1 cellular context compared by ENCODE assay signal in the genomic region with DNA sequence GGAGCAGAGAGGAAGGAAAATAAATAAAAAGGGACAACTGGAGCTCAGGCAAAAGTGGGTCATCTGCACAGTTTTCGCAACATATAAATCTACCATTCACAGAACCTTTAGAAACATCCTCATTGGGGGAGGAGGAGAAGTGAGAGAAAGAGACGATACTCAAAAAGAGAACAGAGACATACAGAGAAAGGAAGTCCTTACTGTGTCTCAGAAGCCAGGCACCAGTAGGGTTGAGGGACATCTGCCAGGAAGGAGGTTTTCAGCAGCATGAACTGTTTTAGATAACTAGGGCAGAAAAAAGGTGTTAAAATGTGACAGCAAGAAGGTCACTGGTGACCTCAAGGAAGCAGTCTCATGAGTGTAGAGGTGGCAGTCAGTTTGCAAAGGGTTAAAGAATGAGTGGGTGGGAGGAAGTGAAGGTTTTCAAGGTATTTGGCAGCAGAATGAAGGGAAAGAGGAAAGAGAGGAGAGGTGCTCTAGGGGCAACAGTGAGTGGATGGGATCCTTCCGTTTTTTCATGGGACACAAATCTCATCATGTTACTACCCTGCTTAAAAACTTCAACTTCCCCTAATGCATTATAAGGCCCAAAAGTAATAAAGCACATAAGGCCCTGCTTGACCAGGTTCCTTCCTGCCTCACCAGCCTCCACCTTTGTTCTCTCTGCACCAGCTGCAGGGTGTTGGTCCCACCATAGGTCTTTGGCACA.
TF ChIP-seq lines count a peak whose summit lies in the region.

No MANE protein-coding gene starts in this region.

TF ChIP-seq in GM23338, 12 proteins besides CTCF, POLR2A, EP300 and RAD21 (continued from another document):
- TF ChIP-seq CREB1 (CRISPR knock-in tag; IDR thresholded peaks at IDR 0.05; ENCODE audit: low read depth): no peak
- TF ChIP-seq, protein P1, sequence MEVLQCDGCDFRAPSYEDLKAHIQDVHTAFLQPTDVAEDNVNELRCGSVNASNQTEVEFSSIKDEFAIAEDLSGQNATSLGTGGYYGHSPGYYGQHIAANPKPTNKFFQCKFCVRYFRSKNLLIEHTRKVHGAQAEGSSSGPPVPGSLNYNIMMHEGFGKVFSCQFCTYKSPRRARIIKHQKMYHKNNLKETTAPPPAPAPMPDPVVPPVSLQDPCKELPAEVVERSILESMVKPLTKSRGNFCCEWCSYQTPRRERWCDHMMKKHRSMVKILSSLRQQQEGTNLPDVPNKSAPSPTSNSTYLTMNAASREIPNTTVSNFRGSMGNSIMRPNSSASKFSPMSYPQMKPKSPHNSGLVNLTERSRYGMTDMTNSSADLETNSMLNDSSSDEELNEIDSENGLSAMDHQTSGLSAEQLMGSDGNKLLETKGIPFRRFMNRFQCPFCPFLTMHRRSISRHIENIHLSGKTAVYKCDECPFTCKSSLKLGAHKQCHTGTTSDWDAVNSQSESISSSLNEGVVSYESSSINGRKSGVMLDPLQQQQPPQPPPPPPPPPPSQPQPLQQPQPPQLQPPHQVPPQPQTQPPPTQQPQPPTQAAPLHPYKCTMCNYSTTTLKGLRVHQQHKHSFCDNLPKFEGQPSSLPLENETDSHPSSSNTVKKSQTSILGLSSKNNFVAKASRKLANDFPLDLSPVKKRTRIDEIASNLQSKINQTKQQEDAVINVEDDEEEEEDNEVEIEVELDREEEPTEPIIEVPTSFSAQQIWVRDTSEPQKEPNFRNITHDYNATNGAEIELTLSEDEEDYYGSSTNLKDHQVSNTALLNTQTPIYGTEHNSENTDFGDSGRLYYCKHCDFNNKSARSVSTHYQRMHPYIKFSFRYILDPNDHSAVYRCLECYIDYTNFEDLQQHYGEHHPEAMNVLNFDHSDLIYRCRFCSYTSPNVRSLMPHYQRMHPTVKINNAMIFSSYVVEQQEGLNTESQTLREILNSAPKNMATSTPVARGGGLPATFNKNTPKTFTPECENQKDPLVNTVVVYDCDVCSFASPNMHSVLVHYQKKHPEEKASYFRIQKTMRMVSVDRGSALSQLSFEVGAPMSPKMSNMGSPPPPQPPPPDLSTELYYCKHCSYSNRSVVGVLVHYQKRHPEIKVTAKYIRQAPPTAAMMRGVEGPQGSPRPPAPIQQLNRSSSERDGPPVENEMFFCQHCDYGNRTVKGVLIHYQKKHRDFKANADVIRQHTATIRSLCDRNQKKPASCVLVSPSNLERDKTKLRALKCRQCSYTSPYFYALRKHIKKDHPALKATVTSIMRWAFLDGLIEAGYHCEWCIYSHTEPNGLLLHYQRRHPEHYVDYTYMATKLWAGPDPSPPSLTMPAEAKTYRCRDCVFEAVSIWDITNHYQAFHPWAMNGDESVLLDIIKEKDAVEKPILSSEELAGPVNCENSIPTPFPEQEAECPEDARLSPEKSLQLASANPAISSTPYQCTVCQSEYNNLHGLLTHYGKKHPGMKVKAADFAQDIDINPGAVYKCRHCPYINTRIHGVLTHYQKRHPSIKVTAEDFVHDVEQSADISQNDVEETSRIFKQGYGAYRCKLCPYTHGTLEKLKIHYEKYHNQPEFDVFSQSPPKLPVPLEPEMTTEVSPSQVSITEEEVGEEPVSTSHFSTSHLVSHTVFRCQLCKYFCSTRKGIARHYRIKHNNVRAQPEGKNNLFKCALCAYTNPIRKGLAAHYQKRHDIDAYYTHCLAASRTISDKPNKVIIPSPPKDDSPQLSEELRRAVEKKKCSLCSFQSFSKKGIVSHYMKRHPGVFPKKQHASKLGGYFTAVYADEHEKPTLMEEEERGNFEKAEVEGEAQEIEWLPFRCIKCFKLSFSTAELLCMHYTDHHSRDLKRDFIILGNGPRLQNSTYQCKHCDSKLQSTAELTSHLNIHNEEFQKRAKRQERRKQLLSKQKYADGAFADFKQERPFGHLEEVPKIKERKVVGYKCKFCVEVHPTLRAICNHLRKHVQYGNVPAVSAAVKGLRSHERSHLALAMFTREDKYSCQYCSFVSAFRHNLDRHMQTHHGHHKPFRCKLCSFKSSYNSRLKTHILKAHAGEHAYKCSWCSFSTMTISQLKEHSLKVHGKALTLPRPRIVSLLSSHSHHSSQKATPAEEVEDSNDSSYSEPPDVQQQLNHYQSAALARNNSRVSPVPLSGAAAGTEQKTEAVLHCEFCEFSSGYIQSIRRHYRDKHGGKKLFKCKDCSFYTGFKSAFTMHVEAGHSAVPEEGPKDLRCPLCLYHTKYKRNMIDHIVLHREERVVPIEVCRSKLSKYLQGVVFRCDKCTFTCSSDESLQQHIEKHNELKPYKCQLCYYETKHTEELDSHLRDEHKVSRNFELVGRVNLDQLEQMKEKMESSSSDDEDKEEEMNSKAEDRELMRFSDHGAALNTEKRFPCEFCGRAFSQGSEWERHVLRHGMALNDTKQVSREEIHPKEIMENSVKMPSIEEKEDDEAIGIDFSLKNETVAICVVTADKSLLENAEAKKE (CRISPR knock-in tag; IDR thresholded peaks at IDR 0.05): no peak
